11 cellular contexts compared by ENCODE assay signal in genomic region chr20:460180-460579, GRCh38. TPM values are rescaled to one million over a fixed set of nuclear protein-coding genes. Genes with fewer than 3 reads are reported as not detected.
DNase-seq lines count a peak whose midpoint lies in the region; ATAC-seq and TF ChIP-seq lines count a peak whose summit lies in the region.
"Had no signal": no experiment of that assay in that cellular context is flagged by ENCODE, and none has a peak within 500 bp of the region (broad histone marks: within the 10 kb centered on the region; RNA-seq: fewer than 3 reads in every experiment).

No MANE protein-coding gene starts in this region.

- peak; percentile 9 for DNase-seq in DMS53 (lab: John Stamatoyannopoulos, UW)
- DNase-seq in DMS53 treated with DMSO at 0.1 percent for 48 hours (lab: John Stamatoyannopoulos, UW; ENCODE audit: unreplicated experiment): no peak
- no peak for DNase-seq in MM.1S
- DNase-seq in central memory CD8-positive, alpha-beta T cell (ENCODE audit: low spot score in 2 of 2): no peak
- DNase-seq in osteoblast (ENCODE audit: insufficient read length, low spot score, missing footprints): no peak
- no peak for DNase-seq in transverse colon
- DNase-seq in NCI-H146 treated with DMSO at 0.1 percent for 48 hours (lab: John Stamatoyannopoulos, UW; ENCODE audit: unreplicated experiment): no peak
- DNase-seq in kidney tubule cell (ENCODE audit: low spot score): no peak
- DNase-seq: SJCRH30 had no signal

- H3K4me3 ChIP-seq in MM.1S (ENCODE audit: low read length): no peak overlapping the region
- peak overlapping the region; percentile 96 for H3K4me3 ChIP-seq in osteoblast (ENCODE audit: insufficient read depth, low read length)
- H3K4me3 ChIP-seq in transverse colon: no peak overlapping the region
- H3K4me3 ChIP-seq: SJCRH30 had no signal

- 10 to 35% methylated on average over 2 to 3 of the region's 3 CpGs for WGBS in transverse colon (ENCODE audit: low coverage in 1 of 2), 2 donors

- no peaks in the 10 kb centered on the region for H3K27me3 Mint-ChIP-seq in central memory CD8-positive, alpha-beta T cell

- H3K36me3 Mint-ChIP-seq in central memory CD8-positive, alpha-beta T cell (ENCODE audit: insufficient read depth): peaks cover 6% of the 10 kb centered on the region

- H3K9ac ChIP-seq in MM.1S (ENCODE audit: low read length): no peak overlapping the region

- H3K4me1 ChIP-seq in MM.1S (ENCODE audit: low read length) (peaks cover 11% of the 10 kb centered on the region; the same call in 1 of the 2 replicates), osteoblast (ENCODE audit: insufficient read depth, low read length) (peaks cover 14% of the 10 kb centered on the region), transverse colon (peaks cover 13 to 35% (median 27%) of the 10 kb centered on the region in 4 donors)
- H3K4me1 ChIP-seq: prostate gland, SJCRH30 had no signal

- H2AFZ ChIP-seq in MM.1S (ENCODE audit: low read length) (no peak overlapping the region), osteoblast (ENCODE audit: low read length) (no peak overlapping the region)

- no peaks in the 10 kb centered on the region for H3K9me3 ChIP-seq in MM.1S (replicated peaks; ENCODE audit: insufficient read depth, low read length)
- no peaks in the 10 kb centered on the region for H3K9me3 ChIP-seq in osteoblast (ENCODE audit: low read depth, low read length)
- no peaks in the 10 kb centered on the region for H3K9me3 ChIP-seq in transverse colon
- H3K9me3 ChIP-seq: prostate gland, SJCRH30 had no signal

- TF ChIP-seq CTCF in MM.1S (IDR thresholded peaks at IDR 0.05; ENCODE audit: low read length) (no peak), osteoblast (IDR thresholded peaks at IDR 0.05; ENCODE audit: extremely low read depth, low read depth, low read length) (no peak), transverse colon (IDR thresholded peaks at IDR 0.05) (no peak)

- peaks cover 14% of the 10 kb centered on the region for H3F3A ChIP-seq in MM.1S (ENCODE audit: insufficient read depth, low read length)

- no peak overlapping the region for H3K27ac ChIP-seq in MM.1S (ENCODE audit: low read length)
- H3K27ac ChIP-seq in osteoblast (ENCODE audit: low read depth, low read length): no peak overlapping the region
- H3K27ac ChIP-seq in transverse colon: no peak overlapping the region
- H3K27ac ChIP-seq: 22Rv1, SJCRH30 had no signal

- H3K9me2 ChIP-seq in MM.1S (replicated peaks; ENCODE audit: insufficient read depth, low read length): no peaks in the 10 kb centered on the region

- peaks cover 60% of the 10 kb centered on the region for H3K79me2 ChIP-seq in MM.1S (ENCODE audit: low read length)
- H3K79me2 ChIP-seq in osteoblast (ENCODE audit: insufficient read depth, low read length): peaks cover 65% of the 10 kb centered on the region

- H3K4me3 Mint-ChIP-seq in central memory CD8-positive, alpha-beta T cell: peak overlapping the region; percentile 90

- in situ Hi-C loops in transverse colon (cut with MboI; ENCODE audit: low pct_ligation_motif_present in 1 of 4, low pct_unique_long_range_greater_than_20kb in 1 of 4, low sequenced_read_pairs in 3 of 4): no loop called here

- no peak for TF ChIP-seq EP300 in transverse colon (IDR thresholded peaks at IDR 0.05; ENCODE audit: low read depth)

- intact Hi-C loops in transverse colon (cut with DNase I; ENCODE audit: low total_unique reads): no loop called here

- H3K4me1 Mint-ChIP-seq in central memory CD8-positive, alpha-beta T cell: peaks cover 49% of the 10 kb centered on the region

- no peak overlapping the region for H3K27ac Mint-ChIP-seq in central memory CD8-positive, alpha-beta T cell (ENCODE audit: low read depth)

- H4K20me1 ChIP-seq in MM.1S (ENCODE audit: insufficient read depth, low read length) (peaks cover 9% of the 10 kb centered on the region; the same call in 1 of the 2 replicates), osteoblast (ENCODE audit: insufficient read depth, low read length) (peaks cover 47% of the 10 kb centered on the region)

- H3K9me3 Mint-ChIP-seq in central memory CD8-positive, alpha-beta T cell: no peaks in the 10 kb centered on the region

- TF ChIP-seq POLR2A in transverse colon (IDR thresholded peaks at IDR 0.05): no peak

- ATAC-seq in central memory CD8-positive, alpha-beta T cell (replicated peaks; ENCODE audit: extremely low read depth, poor library complexity, severe bottlenecking): no peak

- H3K4me2 ChIP-seq in MM.1S (ENCODE audit: low read depth, low read length) (0 out of 2 replicates have a peak overlapping the region, but pooled peaks have one; percentile 86), osteoblast (ENCODE audit: insufficient read depth, low read length) (peak overlapping the region; percentile 91)

- H3K36me3 ChIP-seq in MM.1S (replicated peaks; ENCODE audit: insufficient read depth, low read length) (no peaks in the 10 kb centered on the region), osteoblast (ENCODE audit: insufficient read depth, low read length) (no peaks in the 10 kb centered on the region), transverse colon (no peaks in the 10 kb centered on the region)
- H3K36me3 ChIP-seq: prostate gland had no signal

- H3K27me3 ChIP-seq in MM.1S (replicated peaks; ENCODE audit: insufficient read depth, low read length) (no peaks in the 10 kb centered on the region), osteoblast (ENCODE audit: insufficient read depth, low read length) (no peaks in the 10 kb centered on the region), transverse colon (no peaks in the 10 kb centered on the region)
- H3K27me3 ChIP-seq: SJCRH30 had no signal

RNA-seq across cellular contexts. Expression of gene TBC1D20, which starts 2.2 kb away (rescaled TPM):
- total RNA-seq in osteoblast (57.5 and 64.8 TPM in 2 replicates), transverse colon (10 to 100 TPM; 29.1 to 65.5 (median 36.9) TPM)

RNA-seq across cellular contexts. Expression of gene RBCK1, which starts 52.1 kb away (rescaled TPM):
- total RNA-seq in osteoblast (73.1 and 104 TPM in 2 replicates), transverse colon (100 to 1,000 TPM; 101 to 152 (median 110) TPM)
